Comparison of ENCODE assay signal across 8 cellular contexts in the genomic region with DNA sequence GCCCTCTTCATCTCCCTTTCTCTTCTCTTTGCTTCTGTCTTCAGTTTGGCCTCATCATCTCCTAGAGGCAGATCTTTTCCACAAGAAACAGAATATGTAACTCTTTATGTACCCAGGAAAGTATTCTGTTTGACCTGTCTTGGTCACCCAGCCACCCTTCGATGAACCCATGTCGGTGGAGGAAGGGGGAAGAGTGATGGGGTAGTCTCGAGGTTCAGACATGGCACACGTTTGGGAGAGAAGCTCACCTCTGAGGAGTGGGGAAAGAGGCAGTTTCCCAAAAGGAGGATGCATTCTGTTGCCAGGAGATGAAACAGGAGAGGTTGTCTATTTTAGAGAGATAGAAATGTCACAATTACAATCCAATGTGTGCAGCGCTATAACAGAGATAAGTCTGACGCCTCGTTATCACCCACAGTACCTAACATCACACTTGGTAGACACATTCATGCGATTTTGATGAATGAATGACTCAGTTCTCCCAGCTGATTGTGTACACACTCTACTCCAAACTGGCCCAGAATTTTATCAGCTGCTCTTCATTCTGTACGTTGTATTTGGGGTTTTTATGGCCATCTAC. TPM values are rescaled to one million over a fixed set of nuclear protein-coding genes. Genes with fewer than 3 reads are reported as not detected.
A peak's percentile ranks its signal among the peaks of the same experiment; 100 is the strongest.
DNase-seq lines count a peak whose midpoint lies in the region; ATAC-seq, FAIRE-seq and TF ChIP-seq lines count a peak whose summit lies in the region.

No MANE protein-coding gene starts in this region.

- peaks cover 13% of the 10 kb centered on the region for H3K4me1 Mint-ChIP-seq in T-helper 1 cell treated with Interleukin-12 subunit alpha and Interleukin-12 subunit beta and Interleukin-4 antibody, amounts not matched to agents 30 μg/mL and 1 μg/mL, for 36 hours (ENCODE audit: low read depth)
- peaks cover 29% of the 10 kb centered on the region for H3K4me1 Mint-ChIP-seq in activated T-helper 1 cell treated with anti-CD3 and anti-CD28 coated beads, Interleukin-12 subunit alpha, Interleukin-12 subunit beta, Interleukin-2, Interleukin-4 antibody, amounts not matched to agents 30 ng/mL and 10 ng/mL and 1 ng/mL, durations not matched to agents 14 hours and 24 hours and 36 hours (ENCODE audit: low read depth)

- intact Hi-C loops in activated T-helper 1 cell treated with anti-CD3 and anti-CD28 coated beads, Interleukin-12 subunit alpha, Interleukin-12 subunit beta, Interleukin-2, Interleukin-4 antibody, amounts not matched to agents 30 ng/mL and 10 ng/mL and 1 ng/mL, durations not matched to agents 14 hours and 24 hours and 36 hours (cut with micrococcal nuclease), result loop anchor here (2.0 kb wide), 1 partner anchor 84 kb away; no protein-coding TSS in a partner anchor

- no peaks in the 10 kb centered on the region for H3K36me3 Mint-ChIP-seq in T-helper 1 cell treated with Interleukin-12 subunit alpha and Interleukin-12 subunit beta and Interleukin-4 antibody, amounts not matched to agents 30 μg/mL and 1 μg/mL, for 36 hours (ENCODE audit: low read depth)
- peaks cover 2% of the 10 kb centered on the region for H3K36me3 Mint-ChIP-seq in activated T-helper 1 cell treated with anti-CD3 and anti-CD28 coated beads, Interleukin-12 subunit alpha, Interleukin-12 subunit beta, Interleukin-2, Interleukin-4 antibody, amounts not matched to agents 30 ng/mL and 10 ng/mL and 1 ng/mL, durations not matched to agents 14 hours and 24 hours and 36 hours (ENCODE audit: low read depth)

- no peak for TF ChIP-seq POLR2A in GM12892 (IDR thresholded peaks at IDR 0.05; ENCODE audit: low read depth, low read length)

- H3K4me3 ChIP-seq in iPS-11a (ENCODE audit: low read depth, low read length), result peak overlapping the region; percentile 73

- peak overlapping the region; percentile 79 for H3K27ac Mint-ChIP-seq in T-helper 1 cell treated with Interleukin-12 subunit alpha and Interleukin-12 subunit beta and Interleukin-4 antibody, amounts not matched to agents 30 μg/mL and 1 μg/mL, for 36 hours
- H3K27ac Mint-ChIP-seq in activated T-helper 1 cell treated with anti-CD3 and anti-CD28 coated beads, Interleukin-12 subunit alpha, Interleukin-12 subunit beta, Interleukin-2, Interleukin-4 antibody, amounts not matched to agents 30 ng/mL and 10 ng/mL and 1 ng/mL, durations not matched to agents 14 hours and 24 hours and 36 hours, result peak overlapping the region; percentile 92

- no peak for DNase-seq in T-helper 1 cell
- no peak for DNase-seq in activated T-helper 1 cell treated with anti-CD3 and anti-CD28 coated beads, Interleukin-12 subunit alpha, Interleukin-12 subunit beta, Interleukin-2, Interleukin-4 antibody, amounts not matched to agents 30 ng/mL and 10 ng/mL and 1 ng/mL, durations not matched to agents 14 hours and 24 hours and 36 hours (ENCODE audit: low spot score)
- no peak for DNase-seq in stimulated activated naive CD8-positive, alpha-beta T cell treated with anti-CD3 and anti-CD28 coated beads, Interleukin-15, Interleukin-2, amounts not matched to agents 100 U/mL and 50 U/mL, for 24 hours
- no peak for DNase-seq in hepatic stellate cell (ENCODE audit: low spot score)
- no peak for DNase-seq in GM12892 (ENCODE audit: insufficient read length)

- no peak for FAIRE-seq in GM12892 (lab: Jason Lieb, UNC)

- peaks cover 19% of the 10 kb centered on the region for H3K27me3 Mint-ChIP-seq in T-helper 1 cell treated with Interleukin-12 subunit alpha and Interleukin-12 subunit beta and Interleukin-4 antibody, amounts not matched to agents 30 μg/mL and 1 μg/mL, for 36 hours (ENCODE audit: low read depth)
- H3K27me3 Mint-ChIP-seq in activated T-helper 1 cell treated with anti-CD3 and anti-CD28 coated beads, Interleukin-12 subunit alpha, Interleukin-12 subunit beta, Interleukin-2, Interleukin-4 antibody, amounts not matched to agents 30 ng/mL and 10 ng/mL and 1 ng/mL, durations not matched to agents 14 hours and 24 hours and 36 hours (ENCODE audit: insufficient read depth), result peaks cover 13% of the 10 kb centered on the region

- peak overlapping the region; percentile 60 for H3K4me3 Mint-ChIP-seq in T-helper 1 cell treated with Interleukin-12 subunit alpha and Interleukin-12 subunit beta and Interleukin-4 antibody, amounts not matched to agents 30 μg/mL and 1 μg/mL, for 36 hours
- peak overlapping the region; percentile 85 for H3K4me3 Mint-ChIP-seq in activated T-helper 1 cell treated with anti-CD3 and anti-CD28 coated beads, Interleukin-12 subunit alpha, Interleukin-12 subunit beta, Interleukin-2, Interleukin-4 antibody, amounts not matched to agents 30 ng/mL and 10 ng/mL and 1 ng/mL, durations not matched to agents 14 hours and 24 hours and 36 hours

- H3K9me3 Mint-ChIP-seq in T-helper 1 cell treated with Interleukin-12 subunit alpha and Interleukin-12 subunit beta and Interleukin-4 antibody, amounts not matched to agents 30 μg/mL and 1 μg/mL, for 36 hours, result no peaks in the 10 kb centered on the region
- no peaks in the 10 kb centered on the region for H3K9me3 Mint-ChIP-seq in activated T-helper 1 cell treated with anti-CD3 and anti-CD28 coated beads, Interleukin-12 subunit alpha, Interleukin-12 subunit beta, Interleukin-2, Interleukin-4 antibody, amounts not matched to agents 30 ng/mL and 10 ng/mL and 1 ng/mL, durations not matched to agents 14 hours and 24 hours and 36 hours

- ATAC-seq in stimulated activated naive CD8-positive, alpha-beta T cell treated with anti-CD3 and anti-CD28 coated beads, Interleukin-15, Interleukin-2, amounts not matched to agents 100 U/mL and 50 U/mL, for 24 hours, result peak; percentile 73
- ATAC-seq in HG03045 (IDR thresholded peaks at IDR 0.05; ENCODE audit: unreplicated experiment), result no peak

RNA-seq across cellular contexts. Expression of a gene that starts 0.7 kb away (rescaled TPM):
- 36.1 and 37.2 TPM in 2 replicates for total RNA-seq in activated T-helper 1 cell treated with anti-CD3 and anti-CD28 coated beads, Interleukin-12 subunit alpha, Interleukin-12 subunit beta, Interleukin-2, Interleukin-4 antibody, amounts not matched to agents 30 ng/mL and 10 ng/mL and 1 ng/mL, durations not matched to agents 14 hours and 24 hours and 36 hours
- 42.6 TPM for polyA plus RNA-seq in GM12892 (2012; ENCODE audit: missing spikeins)

RNA-seq across cellular contexts. Expression of a gene that starts 1.9 kb away (rescaled TPM):
- not detected in 2 replicates for total RNA-seq in activated T-helper 1 cell treated with anti-CD3 and anti-CD28 coated beads, Interleukin-12 subunit alpha, Interleukin-12 subunit beta, Interleukin-2, Interleukin-4 antibody, amounts not matched to agents 30 ng/mL and 10 ng/mL and 1 ng/mL, durations not matched to agents 14 hours and 24 hours and 36 hours
- polyA plus RNA-seq in GM12892 (2012; ENCODE audit: missing spikeins), result not detected
